In genomic region chr17:74738051-74738996, GRCh38 we compare ENCODE assay signal across 1 cellular context.
TF ChIP-seq lines count a peak whose summit lies in the region.

No MANE protein-coding gene starts in this region.

TF ChIP-seq in HepG2, 621 proteins besides CTCF, POLR2A, EP300 and RAD21 (continued from another document):
- TF ChIP-seq SRY (CRISPR knock-in tag; IDR thresholded peaks at IDR 0.05), result peak; percentile 55; the same call in 1 of the 2 replicates
- no peak for TF ChIP-seq SIX1 (CRISPR knock-in tag; IDR thresholded peaks at IDR 0.05; ENCODE audit: borderline replicate concordance)
- TF ChIP-seq KLF16 (CRISPR knock-in tag; IDR thresholded peaks at IDR 0.05), result peak in 1 of 2 experiments; percentile 63; a peak in 2 of 4 replicates
- TF ChIP-seq ATRX (CRISPR knock-in tag; IDR thresholded peaks at IDR 0.05; ENCODE audit: borderline replicate concordance), result 0 out of 2 replicates have a peak, but pooled peaks have one; percentile 84
- TF ChIP-seq HMG20A (CRISPR knock-in tag; IDR thresholded peaks at IDR 0.05; ENCODE audit: borderline replicate concordance), result peak; percentile 76
- peak; percentile 78; the same call in 1 of the 2 replicates for TF ChIP-seq ZNF703 (CRISPR knock-in tag; IDR thresholded peaks at IDR 0.05; ENCODE audit: borderline replicate concordance)
- 0 out of 2 replicates have a peak, but pooled peaks have one; percentile 9 for TF ChIP-seq ZMYM2 (CRISPR knock-in tag; IDR thresholded peaks at IDR 0.05)
- TF ChIP-seq NFE2L1 (CRISPR knock-in tag; IDR thresholded peaks at IDR 0.05; ENCODE audit: borderline replicate concordance), result 0 out of 2 replicates have a peak, but pooled peaks have one; percentile 45
- TF ChIP-seq ZNF652 (CRISPR knock-in tag; IDR thresholded peaks at IDR 0.05; ENCODE audit: borderline replicate concordance, low read depth), result peak; percentile 25; the same call in 1 of the 2 replicates
- TF ChIP-seq ZNF101 (CRISPR knock-in tag; IDR thresholded peaks at IDR 0.05; ENCODE audit: borderline replicate concordance, low read depth), result no peak
- peak; percentile 79; the same call in 1 of the 2 replicates for TF ChIP-seq IKZF5 (CRISPR knock-in tag; IDR thresholded peaks at IDR 0.05)
- TF ChIP-seq ONECUT2 (CRISPR knock-in tag; IDR thresholded peaks at IDR 0.05), result no peak; the same call in 1 of the 2 replicates
- peak; percentile 63; the same call in 1 of the 2 replicates for TF ChIP-seq ZNF275 (CRISPR knock-in tag; IDR thresholded peaks at IDR 0.05; ENCODE audit: borderline replicate concordance)
- 0 out of 2 replicates have a peak, but pooled peaks have one; percentile 11 for TF ChIP-seq ZNF33B (CRISPR knock-in tag; IDR thresholded peaks at IDR 0.05)
- 0 out of 2 replicates have a peak, but pooled peaks have one; percentile 7 for TF ChIP-seq ZNF629 (CRISPR knock-in tag; conservative IDR thresholded peaks at IDR 0.05)
- TF ChIP-seq ZNF616 (CRISPR knock-in tag; IDR thresholded peaks at IDR 0.05; ENCODE audit: low read depth), result peak; percentile 55; the same call in 1 of the 2 replicates
- TF ChIP-seq FOXK1 (CRISPR knock-in tag; IDR thresholded peaks at IDR 0.05; ENCODE audit: borderline replicate concordance, low read depth), result peak; percentile 90; the same call in 1 of the 2 replicates
- TF ChIP-seq TARDBP (CRISPR knock-in tag; IDR thresholded peaks at IDR 0.05), result 0 out of 2 replicates have a peak, but pooled peaks have one; percentile 2
- peak; percentile 96 for TF ChIP-seq ZNF746 (CRISPR knock-in tag; IDR thresholded peaks at IDR 0.05)
- TF ChIP-seq EED (CRISPR knock-in tag; IDR thresholded peaks at IDR 0.05), result peak; percentile 47; the same call in 1 of the 2 replicates
- peak; percentile 29 for TF ChIP-seq CREM (IDR thresholded peaks at IDR 0.05)
- TF ChIP-seq CREM (CRISPR knock-in tag; IDR thresholded peaks at IDR 0.05), result no peak; the same call in 1 of the 2 replicates
- no peak for TF ChIP-seq CREB1 (IDR thresholded peaks at IDR 0.05)
- TF ChIP-seq CREB1 (CRISPR knock-in tag; IDR thresholded peaks at IDR 0.05), result 0 out of 2 replicates have a peak, but pooled peaks have one; percentile 20
- no peak for TF ChIP-seq ZNF383 (CRISPR knock-in tag; IDR thresholded peaks at IDR 0.05; ENCODE audit: borderline replicate concordance)
- TF ChIP-seq SNAPC2 (CRISPR knock-in tag; IDR thresholded peaks at IDR 0.05), result no peak
- TF ChIP-seq AGO2 (optimal IDR thresholded peaks at IDR 0.05; ENCODE audit: low read depth, low read length), result peak; percentile 6
- peak; percentile 67 for TF ChIP-seq NCOA2 (CRISPR knock-in tag; IDR thresholded peaks at IDR 0.05)
- TF ChIP-seq KDM3A (CRISPR knock-in tag; IDR thresholded peaks at IDR 0.05; ENCODE audit: low read depth), result 0 out of 2 replicates have a peak, but pooled peaks have one; percentile 57
- no peak for TF ChIP-seq TMF1 (CRISPR knock-in tag; IDR thresholded peaks at IDR 0.05; ENCODE audit: low read depth)
- TF ChIP-seq MED1 (CRISPR knock-in tag; IDR thresholded peaks at IDR 0.05), result peak; percentile 29; the same call in 1 of the 2 replicates
- peak; percentile 90 for TF ChIP-seq GATAD2A (CRISPR knock-in tag; IDR thresholded peaks at IDR 0.05)
- no peak; the same call in 1 of the 2 replicates for TF ChIP-seq ZFP91 (CRISPR knock-in tag; IDR thresholded peaks at IDR 0.05; ENCODE audit: borderline replicate concordance)
- peak; percentile 80 for TF ChIP-seq SALL1 (CRISPR knock-in tag; IDR thresholded peaks at IDR 0.05)
- peak; percentile 39; the same call in 1 of the 2 replicates for TF ChIP-seq ZMYM4 (CRISPR knock-in tag; IDR thresholded peaks at IDR 0.05)
- no peak for TF ChIP-seq SOX13 (IDR thresholded peaks at IDR 0.05)
- TF ChIP-seq SOX13 (CRISPR knock-in tag; conservative IDR thresholded peaks at IDR 0.05 in 1 of 2, IDR thresholded peaks at IDR 0.05 in 1 of 2), result peak in 1 of 2 experiments; percentile 78; a peak in 2 of 4 replicates
- no peak for TF ChIP-seq ZNF564 (CRISPR knock-in tag; IDR thresholded peaks at IDR 0.05)
- TF ChIP-seq ZNF335 (CRISPR knock-in tag; IDR thresholded peaks at IDR 0.05), result 0 out of 2 replicates have a peak, but pooled peaks have one; percentile 31
- TF ChIP-seq SMYD3 (CRISPR knock-in tag; IDR thresholded peaks at IDR 0.05), result no peak
- peak; percentile 99 for TF ChIP-seq TFAP4 (IDR thresholded peaks at IDR 0.05; ENCODE audit: borderline replicate concordance, low read depth)
- 0 out of 2 replicates have a peak, but pooled peaks have one; percentile 66 for TF ChIP-seq LBX2 (CRISPR knock-in tag; IDR thresholded peaks at IDR 0.05; ENCODE audit: borderline replicate concordance)
- TF ChIP-seq KAT7 (CRISPR knock-in tag; IDR thresholded peaks at IDR 0.05; ENCODE audit: borderline replicate concordance), result 0 out of 2 replicates have a peak, but pooled peaks have one; percentile 39
- TF ChIP-seq ZNF263 (CRISPR knock-in tag; IDR thresholded peaks at IDR 0.05), result peak; percentile 81
- peak; percentile 76; the same call in 1 of the 2 replicates for TF ChIP-seq SIX4 (CRISPR knock-in tag; IDR thresholded peaks at IDR 0.05)
- peak; percentile 14 for TF ChIP-seq ZNF143 (CRISPR knock-in tag; IDR thresholded peaks at IDR 0.05)
- 0 out of 2 replicates have a peak, but pooled peaks have one; percentile 25 for TF ChIP-seq ZMAT3 (CRISPR knock-in tag; conservative IDR thresholded peaks at IDR 0.05)
- 0 out of 2 replicates have a peak, but pooled peaks have one; percentile 28 for TF ChIP-seq KLF11 (CRISPR knock-in tag; IDR thresholded peaks at IDR 0.05)
